8 cellular contexts compared by ENCODE assay signal in genomic region chr21:45981154-45981606, GRCh38. TPM values are rescaled to one million over a fixed set of nuclear protein-coding genes. Genes with fewer than 3 reads are reported as not detected.
DNase-seq lines count a peak whose midpoint lies in the region; ATAC-seq and TF ChIP-seq lines count a peak whose summit lies in the region.

No MANE protein-coding gene starts in this region.

- POLR2A ChIA-PET in activated CD4-positive, alpha-beta T cell treated with anti-CD3 and anti-CD28 coated beads, Interleukin-2, amount 10 ng/mL, durations not matched to agents 7 days and 5 days (lab: Charles Lee) = no interaction called here

- peaks cover 12% of the 10 kb centered on the region for H3K27me3 Mint-ChIP-seq in activated CD4-positive, alpha-beta T cell treated with anti-CD3 and anti-CD28 coated beads, Interleukin-2, amount 10 ng/mL, durations not matched to agents 7 days and 5 days

- no peak for ATAC-seq in GM21786 (IDR thresholded peaks at IDR 0.05; ENCODE audit: unreplicated experiment)

- H3K36me3 Mint-ChIP-seq in activated CD4-positive, alpha-beta T cell treated with anti-CD3 and anti-CD28 coated beads, Interleukin-2, amount 10 ng/mL, durations not matched to agents 7 days and 5 days (ENCODE audit: low read depth) = no peaks in the 10 kb centered on the region

- WGBS in liver = 1% methylated on average over 27 of the region's 29 CpGs

- H3K4me3 Mint-ChIP-seq in activated CD4-positive, alpha-beta T cell treated with anti-CD3 and anti-CD28 coated beads, Interleukin-2, amount 10 ng/mL, durations not matched to agents 7 days and 5 days = no peak overlapping the region

- peaks cover 2 to 6% (median 2%) of the 10 kb centered on the region in 4 donors for H3K36me3 ChIP-seq in liver (ENCODE audit: control insufficient read depth in 4 of 4, insufficient read depth in 3 of 4, low read depth in 1 of 4, low read length in 3 of 4)

- H3K27me3 ChIP-seq in liver (ENCODE audit: control insufficient read depth in 4 of 4, insufficient read depth in 4 of 4, low read length in 3 of 4) = peaks cover 0 to 2% (median 0%) of the 10 kb centered on the region in 4 donors

- no peak overlapping the region for H3K27ac Mint-ChIP-seq in activated CD4-positive, alpha-beta T cell treated with anti-CD3 and anti-CD28 coated beads, Interleukin-2, amount 10 ng/mL, durations not matched to agents 7 days and 5 days

- H3K4me1 ChIP-seq in liver (ENCODE audit: control insufficient read depth in 4 of 4, insufficient read depth in 4 of 4, low read length in 3 of 4) = peaks cover 8 to 19% (median 14%) of the 10 kb centered on the region in 4 donors

- CTCF ChIA-PET in activated CD4-positive, alpha-beta T cell treated with anti-CD3 and anti-CD28 coated beads, Interleukin-2, amount 10 ng/mL, durations not matched to agents 7 days and 5 days (lab: Charles Lee) = no interaction called here

- no peaks in the 10 kb centered on the region for H3K9me3 ChIP-seq in liver (ENCODE audit: control insufficient read depth in 4 of 4, low read length in 3 of 4)

- no peak for TF ChIP-seq CTCF in liver (IDR thresholded peaks at IDR 0.05; ENCODE audit: low read depth, low read length, missing input control)

- DNase-seq in NCI-H1694 treated with DMSO at 0.1 percent for 48 hours (lab: John Stamatoyannopoulos, UW) (peak; percentile 45), NCI-H1694 (lab: John Stamatoyannopoulos, UW) (no peak), NCI-H345 (lab: John Stamatoyannopoulos, UW) (peak; percentile 66)
- DNase-seq in activated CD4-positive, alpha-beta T cell treated with anti-CD3 and anti-CD28 coated beads, Interleukin-2, amount 10 ng/mL, durations not matched to agents 7 days and 5 days = peak; percentile 52
- DNase-seq in effector CD8-positive, alpha-beta T cell (lab: John Stamatoyannopoulos, UW) = peak; percentile 58
- DNase-seq in stimulated activated CD4-positive, alpha-beta T cell treated with anti-CD3 and anti-CD28 coated beads, Interleukin-2, amount 100 ng/mL, for 24 hours = peak; percentile 53 to 55

- H3K4me1 Mint-ChIP-seq in activated CD4-positive, alpha-beta T cell treated with anti-CD3 and anti-CD28 coated beads, Interleukin-2, amount 10 ng/mL, durations not matched to agents 7 days and 5 days = peaks cover 11% of the 10 kb centered on the region

- peak overlapping the region; percentile 8 to 25 for H3K27ac ChIP-seq in liver (ENCODE audit: low read depth in 1 of 2, low read length in 2 of 2)

- peak overlapping the region; percentile 4 to 66 for H3K9ac ChIP-seq in liver (ENCODE audit: low read depth in 1 of 2, low read length in 2 of 2)

- TF ChIP-seq RAD21 in liver (IDR thresholded peaks at IDR 0.05) = no peak

- peak overlapping the region in 2 of 3 donors; percentile 13 to 34 for H3K4me3 ChIP-seq in liver (ENCODE audit: low read depth in 1 of 3, low read length in 3 of 3)

- H3K9me3 Mint-ChIP-seq in activated CD4-positive, alpha-beta T cell treated with anti-CD3 and anti-CD28 coated beads, Interleukin-2, amount 10 ng/mL, durations not matched to agents 7 days and 5 days = peaks cover 4% of the 10 kb centered on the region

TF ChIP-seq in liver, 16 proteins besides CTCF, POLR2A, EP300 and RAD21:
- TF ChIP-seq REST (IDR thresholded peaks at IDR 0.05) (peak; percentile 5), ZBTB33 (IDR thresholded peaks at IDR 0.05) (no peak)

RNA-seq across cellular contexts. Expression of gene COL6A1, which starts 0.4 kb away (rescaled TPM):
- total RNA-seq in activated CD4-positive, alpha-beta T cell treated with anti-CD3 and anti-CD28 coated beads, Interleukin-2, amount 10 ng/mL, durations not matched to agents 7 days and 5 days = under 1 TPM; 0.27 to 0.40 TPM
- 10 to 100 TPM; 34.9 to 36.5 TPM for total RNA-seq in liver
- 10 to 100 TPM; 16.9 to 82.0 TPM for polyA plus RNA-seq in liver

Comparison
In these comparisons a context has a peak if more than half of its experiments do, and no peak if none do; other contexts are left out.
1. RNA of gene COL6A1, which starts 0.4 kb away (total RNA-seq): 34.9 to 36.5 TPM in liver; 0.27 to 0.40 TPM in activated CD4-positive, alpha-beta T cell treated with anti-CD3 and anti-CD28 coated beads, Interleukin-2, amount 10 ng/mL, durations not matched to agents 7 days and 5 days; every median in the first group is over 10 times any median in the second.